Comparison of ENCODE assay signal across 1 cellular context in the genomic region with DNA sequence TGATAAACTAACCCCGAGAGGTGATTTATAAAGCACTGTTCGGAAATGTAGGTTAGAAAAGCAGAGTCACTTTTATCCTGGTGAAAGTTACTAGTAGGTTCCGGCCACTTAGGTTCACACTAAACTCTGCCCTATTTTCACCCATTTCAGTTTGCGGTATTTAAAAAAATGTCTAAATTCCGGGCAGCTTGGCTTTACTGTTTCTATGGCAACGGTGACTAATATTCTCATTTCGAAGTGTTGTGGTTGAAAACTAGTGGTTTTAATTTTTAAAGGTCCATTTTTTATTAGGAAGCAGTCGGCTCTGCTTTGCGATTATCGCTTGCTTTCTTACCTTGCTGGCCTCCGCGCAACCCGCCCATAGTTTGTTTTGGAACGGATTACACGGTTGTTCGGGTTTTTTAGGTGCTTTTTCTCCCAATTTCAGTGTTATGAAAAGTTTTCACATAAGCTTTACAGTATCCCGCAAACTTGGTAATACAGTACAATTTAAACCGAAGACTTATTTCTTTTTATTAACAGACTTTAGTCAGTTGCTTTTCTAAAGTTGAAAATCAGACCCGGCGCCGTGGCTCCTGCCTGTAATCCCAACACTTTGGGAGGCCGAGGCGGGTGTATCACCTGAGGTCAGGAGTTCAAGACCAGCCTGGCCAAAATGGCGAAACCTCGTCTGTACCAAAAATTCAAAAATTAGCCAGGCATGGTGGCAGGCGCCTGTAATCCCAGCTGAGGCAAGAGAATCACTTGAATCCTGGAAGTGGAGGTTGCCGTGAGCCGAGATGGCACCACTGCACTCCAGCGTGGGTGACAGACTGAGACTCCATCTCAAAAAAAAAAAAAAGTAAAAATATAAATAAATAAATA.
TF ChIP-seq lines count a peak whose summit lies in the region.

No MANE protein-coding gene starts in this region.

TF ChIP-seq in WTC11, 78 proteins besides CTCF, POLR2A, EP300 and RAD21 (continued from another document):
- TF ChIP-seq, protein P1, sequence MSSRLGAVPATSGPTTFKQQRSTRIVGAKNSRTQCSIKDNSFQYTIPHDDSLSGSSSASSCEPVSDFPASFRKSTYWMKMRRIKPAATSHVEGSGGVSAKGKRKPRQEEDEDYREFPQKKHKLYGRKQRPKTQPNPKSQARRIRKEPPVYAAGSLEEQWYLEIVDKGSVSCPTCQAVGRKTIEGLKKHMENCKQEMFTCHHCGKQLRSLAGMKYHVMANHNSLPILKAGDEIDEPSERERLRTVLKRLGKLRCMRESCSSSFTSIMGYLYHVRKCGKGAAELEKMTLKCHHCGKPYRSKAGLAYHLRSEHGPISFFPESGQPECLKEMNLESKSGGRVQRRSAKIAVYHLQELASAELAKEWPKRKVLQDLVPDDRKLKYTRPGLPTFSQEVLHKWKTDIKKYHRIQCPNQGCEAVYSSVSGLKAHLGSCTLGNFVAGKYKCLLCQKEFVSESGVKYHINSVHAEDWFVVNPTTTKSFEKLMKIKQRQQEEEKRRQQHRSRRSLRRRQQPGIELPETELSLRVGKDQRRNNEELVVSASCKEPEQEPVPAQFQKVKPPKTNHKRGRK (CRISPR knock-in tag; IDR thresholded peaks at IDR 0.05; ENCODE audit: borderline replicate concordance): no peak
- TF ChIP-seq ATF6 (CRISPR knock-in tag; IDR thresholded peaks at IDR 0.05) (no peak), SMAD4 (CRISPR knock-in tag; IDR thresholded peaks at IDR 0.05) (no peak), IRF1 (CRISPR knock-in tag; IDR thresholded peaks at IDR 0.05) (no peak), ZNF423 (CRISPR knock-in tag; IDR thresholded peaks at IDR 0.05) (no peak), FOXK1 (CRISPR knock-in tag; IDR thresholded peaks at IDR 0.05) (no peak), CDX4 (CRISPR knock-in tag; IDR thresholded peaks at IDR 0.05; ENCODE audit: borderline replicate concordance) (no peak)
- TF ChIP-seq, protein P2, sequence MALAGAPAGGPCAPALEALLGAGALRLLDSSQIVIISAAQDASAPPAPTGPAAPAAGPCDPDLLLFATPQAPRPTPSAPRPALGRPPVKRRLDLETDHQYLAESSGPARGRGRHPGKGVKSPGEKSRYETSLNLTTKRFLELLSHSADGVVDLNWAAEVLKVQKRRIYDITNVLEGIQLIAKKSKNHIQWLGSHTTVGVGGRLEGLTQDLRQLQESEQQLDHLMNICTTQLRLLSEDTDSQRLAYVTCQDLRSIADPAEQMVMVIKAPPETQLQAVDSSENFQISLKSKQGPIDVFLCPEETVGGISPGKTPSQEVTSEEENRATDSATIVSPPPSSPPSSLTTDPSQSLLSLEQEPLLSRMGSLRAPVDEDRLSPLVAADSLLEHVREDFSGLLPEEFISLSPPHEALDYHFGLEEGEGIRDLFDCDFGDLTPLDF (CRISPR knock-in tag; IDR thresholded peaks at IDR 0.05): no peak
